Comparison of ENCODE assay signal across 8 cellular contexts in genomic region chr18:12376034-12376717, GRCh38. TPM values are rescaled to one million over a fixed set of nuclear protein-coding genes. Genes with fewer than 3 reads are reported as not detected.
DNase-seq lines count a peak whose midpoint lies in the region; ATAC-seq and TF ChIP-seq lines count a peak whose summit lies in the region.

No MANE protein-coding gene starts in this region.

- H3K27ac Mint-ChIP-seq in activated CD4-positive, alpha-beta memory T cell treated with anti-CD3 and anti-CD28 coated beads, Interleukin-2, amount 10 ng/mL, durations not matched to agents 7 days and 5 days, result peak overlapping the region; percentile 91
- H3K27ac Mint-ChIP-seq in osteocyte (ENCODE audit: unreplicated experiment), result peak overlapping the region; percentile 90

- H3K4me3 Mint-ChIP-seq in activated CD4-positive, alpha-beta memory T cell treated with anti-CD3 and anti-CD28 coated beads, Interleukin-2, amount 10 ng/mL, durations not matched to agents 7 days and 5 days, result peak overlapping the region; percentile 91
- peak overlapping the region; percentile 85 for H3K4me3 Mint-ChIP-seq in osteocyte (ENCODE audit: unreplicated experiment)

- H3K27ac ChIP-seq in HUES64 (ENCODE audit: low read depth, low read length), result peak overlapping the region; percentile 97

- H3K4me3 ChIP-seq in HUES64 (ENCODE audit: low read length) (peak overlapping the region; percentile 71), fibroblast of pulmonary artery (replicated peaks; ENCODE audit: low read depth, low read length) (peak overlapping the region; percentile 76)

- peaks cover 54% of the 10 kb centered on the region for H3K4me1 Mint-ChIP-seq in activated CD4-positive, alpha-beta memory T cell treated with anti-CD3 and anti-CD28 coated beads, Interleukin-2, amount 10 ng/mL, durations not matched to agents 7 days and 5 days
- H3K4me1 Mint-ChIP-seq in osteocyte (ENCODE audit: unreplicated experiment), result peaks cover 40% of the 10 kb centered on the region

- H3K4me1 ChIP-seq in HUES64 (ENCODE audit: insufficient read depth, low read length), result peaks cover 6% of the 10 kb centered on the region; the same call in 1 of the 2 replicates

- in situ Hi-C loops in GM13977 (cut with MboI; ENCODE audit: low pct_unique_long_range_greater_than_20kb, low sequenced_read_pairs, unreplicated experiment), result loop anchor here (25.0 kb wide), 1 partner anchor 561 kb away; the partner anchor contains the start of gene SEH1L

- DNase-seq in EL (peak; percentile 35), fibroblast of pulmonary artery (ENCODE audit: low read depth) (peak; percentile 16), osteocyte (ENCODE audit: extremely low spot score, unreplicated experiment) (no peak), GM13977 (ENCODE audit: low spot score) (no peak), SKM-1 treated with dmso at 0.1 percent for 144 hours (lab: John Stamatoyannopoulos, UW; ENCODE audit: unreplicated experiment) (no peak)
- DNase-seq in activated CD4-positive, alpha-beta memory T cell treated with anti-CD3 and anti-CD28 coated beads, Interleukin-2, amount 10 ng/mL, durations not matched to agents 7 days and 5 days, result peak; percentile 27

- POLR2A ChIA-PET in activated CD4-positive, alpha-beta memory T cell treated with anti-CD3 and anti-CD28 coated beads, Interleukin-2, amount 10 ng/mL, durations not matched to agents 7 days and 5 days (lab: Charles Lee), result interaction anchor here (0.6 to 3.3 kb wide), 20 partner anchors 9 to 507 kb away, joined by 3 to 34 read pairs (median 5); partner anchors contain the start of genes CEP76, PRELID3A, PSMG2 and PTPN2

- ATAC-seq in GM19397 (IDR thresholded peaks at IDR 0.05; ENCODE audit: unreplicated experiment), result no peak

- peaks cover 2% of the 10 kb centered on the region for H3K27me3 Mint-ChIP-seq in activated CD4-positive, alpha-beta memory T cell treated with anti-CD3 and anti-CD28 coated beads, Interleukin-2, amount 10 ng/mL, durations not matched to agents 7 days and 5 days
- H3K27me3 Mint-ChIP-seq in osteocyte (ENCODE audit: unreplicated experiment), result no peaks in the 10 kb centered on the region

- H3K36me3 ChIP-seq in HUES64 (ENCODE audit: insufficient read depth, low read length), result peaks cover 6% of the 10 kb centered on the region; the same call in 1 of the 2 replicates

- H3K9me3 ChIP-seq in HUES64 (ENCODE audit: insufficient read depth, low read depth, low read length), result no peaks in the 10 kb centered on the region

- no peaks in the 10 kb centered on the region for H3K9me3 Mint-ChIP-seq in activated CD4-positive, alpha-beta memory T cell treated with anti-CD3 and anti-CD28 coated beads, Interleukin-2, amount 10 ng/mL, durations not matched to agents 7 days and 5 days
- H3K9me3 Mint-ChIP-seq in osteocyte (ENCODE audit: unreplicated experiment), result no peaks in the 10 kb centered on the region

- peak overlapping the region; percentile 90 for H3K9ac ChIP-seq in HUES64 (ENCODE audit: low read depth, low read length)

- H3K27me3 ChIP-seq in HUES64 (ENCODE audit: insufficient read depth, low read length), result no peaks in the 10 kb centered on the region

- 7% methylated on average over 38 of the region's 38 CpGs for WGBS in HUES64

- CTCF ChIA-PET in activated CD4-positive, alpha-beta memory T cell treated with anti-CD3 and anti-CD28 coated beads, Interleukin-2, amount 10 ng/mL, durations not matched to agents 7 days and 5 days (lab: Charles Lee), result interaction anchor here (0.7 to 1.4 kb wide), 2 partner anchors 31 to 61 kb away, joined by 3 to 7 read pairs; partner anchors contain the start of gene PRELID3A

- no peak for TF ChIP-seq CTCF in fibroblast of pulmonary artery (IDR thresholded peaks at IDR 0.05; ENCODE audit: low read length, missing control alignments)
- TF ChIP-seq CTCF in osteocyte (IDR thresholded peaks at IDR 0.05), result no peak
- no peak for TF ChIP-seq CTCF in GM13977 (IDR thresholded peaks at IDR 0.05; ENCODE audit: extremely low read depth, insufficient read depth, missing control alignments)

- peaks cover 21% of the 10 kb centered on the region for H3K36me3 Mint-ChIP-seq in activated CD4-positive, alpha-beta memory T cell treated with anti-CD3 and anti-CD28 coated beads, Interleukin-2, amount 10 ng/mL, durations not matched to agents 7 days and 5 days (ENCODE audit: low read depth)
- H3K36me3 Mint-ChIP-seq in osteocyte (ENCODE audit: unreplicated experiment), result no peaks in the 10 kb centered on the region

RNA-seq across cellular contexts. Expression of gene AFG3L2, which starts 0.9 kb away (rescaled TPM):
- polyA plus RNA-seq in HUES64 (2013, experiment 1 of 2), result 51.9 TPM
- 50.3 TPM for polyA plus RNA-seq in HUES64 (2013, experiment 2 of 2)
- 10 to 100 TPM; 31.9 to 32.8 TPM for total RNA-seq in activated CD4-positive, alpha-beta memory T cell treated with anti-CD3 and anti-CD28 coated beads, Interleukin-2, amount 10 ng/mL, durations not matched to agents 7 days and 5 days
- 44.4 TPM in 2 replicates for total RNA-seq in osteocyte

RNA-seq across cellular contexts. Expression of gene PRELID3A, which starts 31.6 kb away (rescaled TPM):
- polyA plus RNA-seq in HUES64 (2013, experiment 1 of 2), result 7.1 TPM
- polyA plus RNA-seq in HUES64 (2013, experiment 2 of 2), result 8.4 TPM
- 1 to 10 TPM; 2.2 to 2.3 TPM for total RNA-seq in activated CD4-positive, alpha-beta memory T cell treated with anti-CD3 and anti-CD28 coated beads, Interleukin-2, amount 10 ng/mL, durations not matched to agents 7 days and 5 days
- 4.2 and 4.7 TPM in 2 replicates for total RNA-seq in osteocyte

Comparison
In these comparisons a context has a peak if more than half of its experiments do, and no peak if none do; other contexts are left out.
1. DNase-seq: peak in EL (single experiment), activated CD4-positive, alpha-beta memory T cell treated with anti-CD3 and anti-CD28 coated beads, Interleukin-2, amount 10 ng/mL, durations not matched to agents 7 days and 5 days (single experiment) and fibroblast of pulmonary artery (single experiment); none in osteocyte (single experiment), GM13977 (single experiment) and SKM-1 treated with dmso at 0.1 percent for 144 hours (single experiment).